ENCODE assay signal across 25 cellular contexts in the genomic region with DNA sequence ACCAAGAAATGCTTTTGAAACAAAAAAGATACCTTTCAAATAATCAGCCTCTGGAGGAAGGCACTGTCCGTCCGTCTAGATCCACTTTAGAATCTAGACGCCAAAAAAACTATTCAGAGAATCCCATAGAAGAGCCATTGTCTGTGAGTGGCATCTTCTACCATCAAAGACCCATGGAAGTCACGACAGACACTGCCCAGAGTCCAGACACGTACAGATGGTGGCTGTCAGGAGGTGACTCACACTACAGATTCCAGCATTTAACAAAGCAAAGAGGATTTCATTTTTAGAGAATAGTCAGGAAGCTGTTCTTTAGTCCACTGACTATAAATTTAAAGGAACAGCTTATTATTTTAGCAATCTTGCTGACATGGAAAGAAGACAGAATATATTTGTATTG. TPM values are rescaled to one million over a fixed set of nuclear protein-coding genes. Genes with fewer than 3 reads are reported as not detected.
A peak's percentile ranks its signal among the peaks of the same experiment; 100 is the strongest.
DNase-seq lines count a peak whose midpoint lies in the region; ATAC-seq, FAIRE-seq and TF ChIP-seq lines count a peak whose summit lies in the region.
"Had no signal": no experiment of that assay in that cellular context is flagged by ENCODE, and none has a peak within 500 bp of the region (broad histone marks: within the 10 kb centered on the region; RNA-seq: fewer than 3 reads in every experiment).

No MANE protein-coding gene starts in this region.

- in situ Hi-C loops in HepG2 (cut with HindIII; ENCODE audit: extremely low pct_ligation_motif_present, low pct_unique_long_range_greater_than_20kb) (no loop called here), brain microvascular endothelial cell (cut with HindIII; ENCODE audit: low pct_ligation_motif_present, low sequenced_read_pairs) (no loop called here)

- no peak for TF ChIP-seq POLR2A in HepG2 (IDR thresholded peaks at IDR 0.05; ENCODE audit: insufficient read depth in 1 of 2, low read depth in 2 of 2, low read length in 2 of 2)
- TF ChIP-seq POLR2A in right lobe of liver (IDR thresholded peaks at IDR 0.05), result no peak
- TF ChIP-seq POLR2A in esophagus squamous epithelium (IDR thresholded peaks at IDR 0.05), result no peak

- no peak for FAIRE-seq in HepG2 (lab: Jason Lieb, UNC)
- FAIRE-seq: A204.1, GM18507 had no signal

- no peaks in the 10 kb centered on the region for H3K4me1 ChIP-seq in HepG2 (ENCODE audit: insufficient read depth, low read length)
- H3K4me1 ChIP-seq in right lobe of liver, result no peaks in the 10 kb centered on the region
- H3K4me1 ChIP-seq in esophagus squamous epithelium, result no peaks in the 10 kb centered on the region
- H3K4me1 ChIP-seq in lower lobe of right lung, result no peaks in the 10 kb centered on the region
- H3K4me1 ChIP-seq: esophagus muscularis mucosa, heart right ventricle had no signal

- H3K4me2 ChIP-seq in HepG2 (ENCODE audit: low read depth, low read length), result no peak overlapping the region

- no peak for TF ChIP-seq RAD21 in HepG2 (CRISPR knock-in tag; IDR thresholded peaks at IDR 0.05)

- no peaks in the 10 kb centered on the region for H3K79me2 ChIP-seq in HepG2 (ENCODE audit: insufficient read depth, low read length)

- ATAC-seq in HepG2, result peak; percentile 52; the same call in 1 of the 3 replicates
- no peak for ATAC-seq in right lobe of liver
- no peak for ATAC-seq in lower lobe of right lung
- ATAC-seq: heart right ventricle; stimulated activated effector memory CD8-positive, alpha-beta T cell treated with anti-CD3 and anti-CD28 coated beads, Interleukin-12 subunit alpha, Interleukin-12 subunit beta, amount 100 ng/mL, for 72 hours; T-helper 17 cell had no signal

- POLR2A ChIA-PET in HepG2 (lab: Yijun Ruan, JAX), result no interaction called here

- H3K4me3 ChIP-seq in HepG2 (replicated peaks in 1 of 3; ENCODE audit: insufficient read depth in 1 of 3, low read depth in 2 of 3, low read length in 3 of 3) (no peak overlapping the region), right lobe of liver (no peak overlapping the region), brain microvascular endothelial cell (ENCODE audit: low read depth, low read length) (no peak overlapping the region), esophagus squamous epithelium (no peak overlapping the region), lower lobe of right lung (no peak overlapping the region)
- H3K4me3 ChIP-seq: esophagus muscularis mucosa, heart right ventricle, thoracic aorta had no signal

- H3K9me3 ChIP-seq in HepG2 (ENCODE audit: low read length) (no peaks in the 10 kb centered on the region), right lobe of liver (no peaks in the 10 kb centered on the region), esophagus squamous epithelium (no peaks in the 10 kb centered on the region), lower lobe of right lung (no peaks in the 10 kb centered on the region)
- H3K9me3 ChIP-seq: esophagus muscularis mucosa, heart right ventricle, thoracic aorta had no signal

- WGBS in HepG2 (ENCODE audit: low lambda C conversion rate), result 40% methylated on average over 5 of the region's 5 CpGs
- WGBS in right lobe of liver (ENCODE audit: insufficient coverage, low coverage, low lambda C conversion rate, missing lambda C conversion rate), result 80% methylated on average over 5 of the region's 5 CpGs
- 60 to 65% methylated on average over 5 of the region's 5 CpGs for WGBS in esophagus squamous epithelium, 2 donors

- intact Hi-C loops in HepG2 (cut with micrococcal nuclease; ENCODE audit: unreplicated experiment) (no loop called here), right lobe of liver (cut with DNase I) (no loop called here), esophagus squamous epithelium (cut with DNase I) (no loop called here), lower lobe of right lung (cut with DNase I) (no loop called here)

- CTCF ChIA-PET in HepG2 (lab: Yijun Ruan, JAX; ENCODE audit: low intra/inter-chr PET ratio, low total read pairs), result no interaction called here

- no peaks in the 10 kb centered on the region for H4K20me1 ChIP-seq in HepG2 (ENCODE audit: insufficient read depth, low read length)

- H2AFZ ChIP-seq in HepG2 (ENCODE audit: low read length), result no peak overlapping the region

- no peak overlapping the region for H3K9ac ChIP-seq in HepG2 (ENCODE audit: insufficient read depth, low read depth, low read length)

- H3K36me3 ChIP-seq in HepG2 (replicated peaks in 1 of 2; ENCODE audit: control insufficient read depth in 1 of 2, insufficient read depth in 2 of 2, low read length in 2 of 2) (0 out of 5 replicates have a peak, but pooled peaks cover 0 to 3% of the 10 kb centered on the region in 2 experiments), right lobe of liver (peaks cover 0 to 5% (median 0%) of the 10 kb centered on the region in 4 donors), brain microvascular endothelial cell (replicated peaks) (no peaks in the 10 kb centered on the region), esophagus squamous epithelium (peaks cover 0 to 35% (median 0%) of the 10 kb centered on the region in 3 donors), lower lobe of right lung (peaks cover 21% of the 10 kb centered on the region)
- H3K36me3 ChIP-seq: thoracic aorta had no signal

- BruUV-seq in HepG2 (replicated peaks; lab: Mats Ljungman, UMichigan), result no TSS peak

- TF ChIP-seq EP300 in HepG2 (IDR thresholded peaks at IDR 0.05; ENCODE audit: low read depth in 2 of 2, low read length in 2 of 2), result no peak
- TF ChIP-seq EP300 in HepG2 (CRISPR knock-in tag; IDR thresholded peaks at IDR 0.05; ENCODE audit: borderline replicate concordance), result no peak

- no peaks in the 10 kb centered on the region for H3K27me3 ChIP-seq in HepG2 (ENCODE audit: control insufficient read depth in 1 of 2, insufficient read depth in 2 of 2, low read length in 2 of 2)
- H3K27me3 ChIP-seq in right lobe of liver, result no peaks in the 10 kb centered on the region
- H3K27me3 ChIP-seq in brain microvascular endothelial cell (replicated peaks), result no peaks in the 10 kb centered on the region
- H3K27me3 ChIP-seq in esophagus squamous epithelium, result no peaks in the 10 kb centered on the region
- H3K27me3 ChIP-seq in lower lobe of right lung (ENCODE audit: low read depth), result no peaks in the 10 kb centered on the region
- H3K27me3 ChIP-seq: esophagus muscularis mucosa, heart right ventricle had no signal

- DNase-seq in HepG2 (ENCODE audit: low spot score) (peak; percentile 45), right lobe of liver (no peak), brain microvascular endothelial cell (peak; percentile 40), islet precursor cell (peak; percentile 93), esophagus squamous epithelium (lab: John Stamatoyannopoulos, UW) (no peak), D341Med (ENCODE audit: low spot score) (no peak), lower lobe of right lung (no peak)
- no peak for DNase-seq in activated T-cell treated with anti-CD3 and anti-CD28 coated beads, Interleukin-2, amount 50 U/mL, for 1 hour
- DNase-seq: activated CD8-positive, alpha-beta memory T cell treated with anti-CD3 and anti-CD28 coated beads for 24 hours; activated naive CD8-positive, alpha-beta T cell treated with anti-CD3 and anti-CD28 coated beads for 36 hours; DMS153; heart right ventricle; immature natural killer cell; midbrain; MM.1S; NCI-H1694; NCI-H345; SHP77; T-helper 17 cell had no signal

- H3K27ac ChIP-seq in HepG2 (ENCODE audit: extremely low read length, insufficient read depth, low read length) (no peak overlapping the region), right lobe of liver (no peak overlapping the region), brain microvascular endothelial cell (no peak overlapping the region), esophagus squamous epithelium (no peak overlapping the region), lower lobe of right lung (no peak overlapping the region)
- H3K27ac ChIP-seq: esophagus muscularis mucosa, heart right ventricle, thoracic aorta had no signal

- no peak for TF ChIP-seq CTCF in HepG2 (CRISPR knock-in tag; IDR thresholded peaks at IDR 0.05)
- no peak for TF ChIP-seq CTCF in right lobe of liver (IDR thresholded peaks at IDR 0.05)
- TF ChIP-seq CTCF in brain microvascular endothelial cell (IDR thresholded peaks at IDR 0.05; ENCODE audit: low read depth, low read length, missing control alignments), result no peak
- no peak for TF ChIP-seq CTCF in esophagus squamous epithelium (IDR thresholded peaks at IDR 0.05)
- no peak for TF ChIP-seq CTCF in lower lobe of right lung (IDR thresholded peaks at IDR 0.05)

TF ChIP-seq in HepG2, 621 proteins besides CTCF, POLR2A, EP300 and RAD21 (continues in another document):
- TF ChIP-seq JARID2 (CRISPR knock-in tag; IDR thresholded peaks at IDR 0.05; ENCODE audit: insufficient replicate concordance), result no peak
- no peak for TF ChIP-seq KDM1A (CRISPR knock-in tag; IDR thresholded peaks at IDR 0.05)

RNA-seq across cellular contexts. Expression of a gene that starts 11.7 kb away (rescaled TPM):
- not detected in 2 replicates for total RNA-seq in HepG2 (2016; rRNA removed; fragmentation: Illumina TruSeq; extraction: Trizol)
- total RNA-seq in HepG2 (2016; cell fraction: cytosol; rRNA removed; fragmentation: Illumina TruSeq; extraction: Trizol; ENCODE audit: low read depth), result not detected in 2 replicates
- not detected in 2 replicates for total RNA-seq in HepG2 (2016; cell fraction: insoluble cytoplasmic fraction; rRNA removed; fragmentation: Illumina TruSeq; extraction: Trizol)
- total RNA-seq in HepG2 (2016; cell fraction: membrane; rRNA removed; fragmentation: Illumina TruSeq; extraction: Trizol), result not detected in 2 replicates
- not detected in 2 replicates for total RNA-seq in HepG2 (2016; cell fraction: nucleus; rRNA removed; fragmentation: Illumina TruSeq; extraction: Trizol)
- not detected in 2 replicates for polyA plus RNA-seq in HepG2 (2011; rRNA removed)
- polyA plus RNA-seq in HepG2 (2011; cell fraction: cytosol; rRNA removed), result not detected in 2 replicates
- polyA plus RNA-seq in HepG2 (2011; cell fraction: nucleus; rRNA removed), result not detected in 2 replicates
- polyA plus RNA-seq in HepG2 (2012), result 0.07 and 0.13 TPM in 2 replicates
- polyA plus RNA-seq in HepG2 (2016; cell fraction: cytosol; fragmentation: Illumina TruSeq; extraction: Trizol; ENCODE audit: low read depth), result not detected in 2 replicates
- polyA plus RNA-seq in HepG2 (2016; cell fraction: insoluble cytoplasmic fraction; fragmentation: Illumina TruSeq; extraction: Trizol; ENCODE audit: low read depth), result not detected in 2 replicates
- polyA plus RNA-seq in HepG2 (2016; cell fraction: membrane; fragmentation: Illumina TruSeq; extraction: Trizol; ENCODE audit: low read depth), result not detected in 2 replicates
- not detected in 2 replicates for polyA plus RNA-seq in HepG2 (2016; cell fraction: nucleus; fragmentation: Illumina TruSeq; extraction: Trizol; ENCODE audit: insufficient read depth, low read depth)
- polyA minus RNA-seq in HepG2 (2011; rRNA and poly(A)+ RNA removed; ENCODE audit: low replicate concordance), result not detected in 2 replicates
- polyA minus RNA-seq in HepG2 (2011; cell fraction: cytosol; rRNA and poly(A)+ RNA removed), result not detected in 2 replicates
- polyA minus RNA-seq in HepG2 (2011; cell fraction: nucleus; rRNA and poly(A)+ RNA removed), result not detected in 2 replicates
- total RNA-seq in right lobe of liver, result not detected
- total RNA-seq in esophagus squamous epithelium, result not detected
- total RNA-seq in lower lobe of right lung, result not detected
- total RNA-seq: esophagus muscularis mucosa, H4, T-helper 17 cell, thoracic aorta had no signal

Comparison
In these comparisons a context has a peak if more than half of its experiments do, and no peak if none do; other contexts are left out.
1. DNase-seq: peak in HepG2 (single experiment), brain microvascular endothelial cell (single experiment) and islet precursor cell (single experiment); none in right lobe of liver (0 of 3), esophagus squamous epithelium (single experiment), activated T-cell treated with anti-CD3 and anti-CD28 coated beads, Interleukin-2, amount 50 U/mL, for 1 hour (single experiment), D341Med (single experiment) and lower lobe of right lung (single experiment).